In genomic region chr2:108635630-108636354, GRCh38 we compare ENCODE assay signal across 7 cellular contexts.
A peak's percentile ranks its signal among the peaks of the same experiment; 100 is the strongest.
DNase-seq lines count a peak whose midpoint lies in the region; ATAC-seq and TF ChIP-seq lines count a peak whose summit lies in the region.

No MANE protein-coding gene starts in this region.

- peaks cover 60% of the 10 kb centered on the region for H3K4me1 Mint-ChIP-seq in stimulated activated memory B cell treated with anti-CD40 and anti-IgM and Interleukin-4, amounts not matched to agents 10 μg/mL and 1 μg/mL and 100 μg/mL, for 72 hours

- no peaks in the 10 kb centered on the region for H3K27me3 ChIP-seq in foreskin keratinocyte

- TF ChIP-seq CTCF in foreskin keratinocyte (conservative IDR thresholded peaks at IDR 0.05) = no peak

- no peak overlapping the region for H3K27ac ChIP-seq in foreskin keratinocyte

- no peaks in the 10 kb centered on the region for H3K27me3 Mint-ChIP-seq in stimulated activated memory B cell treated with anti-CD40 and anti-IgM and Interleukin-4, amounts not matched to agents 10 μg/mL and 1 μg/mL and 100 μg/mL, for 72 hours

- no peak overlapping the region for H3K27ac Mint-ChIP-seq in stimulated activated memory B cell treated with anti-CD40 and anti-IgM and Interleukin-4, amounts not matched to agents 10 μg/mL and 1 μg/mL and 100 μg/mL, for 72 hours

- H3K4me1 ChIP-seq in foreskin keratinocyte = peaks cover 16% of the 10 kb centered on the region

- DNase-seq in foreskin keratinocyte (no peak), cerebellum (ENCODE audit: low spot score) (no peak), H4 (ENCODE audit: low spot score) (no peak)
- no peak for DNase-seq in stimulated activated CD4-positive, alpha-beta T cell treated with anti-CD3 and anti-CD28 coated beads, Interleukin-1b, Interleukin-23, amount 100 ng/mL, for 48 hours

- ATAC-seq in GM19467 (IDR thresholded peaks at IDR 0.05; ENCODE audit: unreplicated experiment) = peak; percentile 10
- ATAC-seq in HG03432 (IDR thresholded peaks at IDR 0.05; ENCODE audit: unreplicated experiment) = peak; percentile 9
- peak; percentile 23 for ATAC-seq in foreskin keratinocyte
- ATAC-seq in stimulated activated memory B cell treated with anti-CD40 and anti-IgM and Interleukin-4, amounts not matched to agents 10 μg/mL and 1 μg/mL and 100 μg/mL, for 72 hours = peak; percentile 5

- H3K9me3 Mint-ChIP-seq in stimulated activated memory B cell treated with anti-CD40 and anti-IgM and Interleukin-4, amounts not matched to agents 10 μg/mL and 1 μg/mL and 100 μg/mL, for 72 hours = no peaks in the 10 kb centered on the region

- no peak overlapping the region for H3K4me3 Mint-ChIP-seq in stimulated activated memory B cell treated with anti-CD40 and anti-IgM and Interleukin-4, amounts not matched to agents 10 μg/mL and 1 μg/mL and 100 μg/mL, for 72 hours

- no peaks in the 10 kb centered on the region for H3K36me3 Mint-ChIP-seq in stimulated activated memory B cell treated with anti-CD40 and anti-IgM and Interleukin-4, amounts not matched to agents 10 μg/mL and 1 μg/mL and 100 μg/mL, for 72 hours
